Comparison of ENCODE assay signal across 10 cellular contexts in genomic region chrX:19373034-19373891, GRCh38. TPM values are rescaled to one million over a fixed set of nuclear protein-coding genes. Genes with fewer than 3 reads are reported as not detected.
DNase-seq lines count a peak whose midpoint lies in the region; ATAC-seq and TF ChIP-seq lines count a peak whose summit lies in the region.
"Had no signal": no experiment of that assay in that cellular context is flagged by ENCODE, and none has a peak within 500 bp of the region (broad histone marks: within the 10 kb centered on the region; RNA-seq: fewer than 3 reads in every experiment).

No MANE protein-coding gene starts in this region.

- no peak overlapping the region for H3K27ac Mint-ChIP-seq in CD8-positive, alpha-beta T cell

- no peaks in the 10 kb centered on the region for H3K9me3 Mint-ChIP-seq in CD8-positive, alpha-beta T cell

- H2BK5ac ChIP-seq in neuronal stem cell (ENCODE audit: low read length), result no peak overlapping the region

- no peak overlapping the region for H4K8ac ChIP-seq in neuronal stem cell (ENCODE audit: low read depth, low read length)

- H3K36me3 ChIP-seq in CD8-positive, alpha-beta T cell (ENCODE audit: insufficient read depth, low read length), result no peaks in the 10 kb centered on the region
- H3K36me3 ChIP-seq in ectodermal cell (ENCODE audit: control insufficient read depth, insufficient read depth, low read length), result no peaks in the 10 kb centered on the region
- no peaks in the 10 kb centered on the region for H3K36me3 ChIP-seq in neuronal stem cell (replicated peaks in 1 of 2; ENCODE audit: control insufficient read depth in 2 of 2, insufficient read depth in 2 of 2, low read length in 2 of 2)

- H3K9ac ChIP-seq in neuronal stem cell (ENCODE audit: low read depth, low read length, poor library complexity), result no peak overlapping the region

- H2BK12ac ChIP-seq in neuronal stem cell (ENCODE audit: low read length), result no peak overlapping the region

- peak overlapping the region; percentile 83 for H3K4me2 ChIP-seq in neuronal stem cell (ENCODE audit: insufficient read depth, low read length, poor library complexity, severe bottlenecking)

- H4K91ac ChIP-seq in neuronal stem cell (ENCODE audit: low read depth, low read length, poor library complexity), result no peak overlapping the region

- H3K9me3 ChIP-seq in CD8-positive, alpha-beta T cell (ENCODE audit: low read length), result no peaks in the 10 kb centered on the region
- H3K9me3 ChIP-seq in ectodermal cell (ENCODE audit: control insufficient read depth, low read length) (no peaks in the 10 kb centered on the region), neuronal stem cell (replicated peaks in 1 of 2; ENCODE audit: control insufficient read depth in 2 of 2, insufficient read depth in 1 of 2, low read depth in 1 of 2, low read length in 2 of 2) (no peaks in the 10 kb centered on the region)
- H3K9me3 ChIP-seq: mucosa of descending colon had no signal

- H3K4ac ChIP-seq in neuronal stem cell (ENCODE audit: low read length), result no peak overlapping the region

- TF ChIP-seq CTCF in CD8-positive, alpha-beta T cell (IDR thresholded peaks at IDR 0.05), result no peak

- CTCF ChIA-PET in CD8-positive, alpha-beta T cell (lab: Charles Lee), result interaction anchor here (1.5 to 3.2 kb wide), 2 partner anchors 10 to 693 kb away, joined by 8 to 14 read pairs; no protein-coding TSS in a partner anchor

- H3K4me1 Mint-ChIP-seq in CD8-positive, alpha-beta T cell (ENCODE audit: low read depth), result peaks cover 5% of the 10 kb centered on the region

- DNase-seq in CD8-positive, alpha-beta T cell, result no peak
- DNase-seq in NCI-H69 (lab: John Stamatoyannopoulos, UW) (peak; percentile 59), neuronal stem cell (ENCODE audit: low spot score) (no peak), HCEC 1CT (no peak)
- DNase-seq in effector CD4-positive, alpha-beta T cell, result no peak
- DNase-seq: stimulated activated naive CD4-positive, alpha-beta T cell treated with Interleukin-2 at 50 U/mL for 16 hours had no signal

- H2AFZ ChIP-seq in neuronal stem cell (ENCODE audit: low read length), result peak overlapping the region; percentile 81

- H2BK120ac ChIP-seq in neuronal stem cell (ENCODE audit: low read depth, low read length), result no peak overlapping the region

- intact Hi-C loops in CD8-positive, alpha-beta T cell (cut with DNase I, micrococcal nuclease), result loop anchor here (2.0 to 10.0 kb wide), 5 partner anchors 159 to 762 kb away; partner anchors contain the start of gene SH3KBP1 (in 1 of the 2)

- H3K4me3 Mint-ChIP-seq in CD8-positive, alpha-beta T cell, result peak overlapping the region; percentile 90

- H3K4me1 ChIP-seq in CD8-positive, alpha-beta T cell (ENCODE audit: insufficient read depth, low read length), result no peaks in the 10 kb centered on the region
- H3K4me1 ChIP-seq in ectodermal cell (ENCODE audit: control insufficient read depth, insufficient read depth, low read length) (no peaks in the 10 kb centered on the region), neuronal stem cell (ENCODE audit: control insufficient read depth in 2 of 2, insufficient read depth in 1 of 2, low read depth in 1 of 2, low read length in 2 of 2) (peaks cover 0 to 1% of the 10 kb centered on the region in 2 donors)

- no peaks in the 10 kb centered on the region for H3K27me3 Mint-ChIP-seq in CD8-positive, alpha-beta T cell (ENCODE audit: low read depth)

- H3K23ac ChIP-seq in neuronal stem cell (ENCODE audit: low read depth, low read length, poor library complexity), result no peak overlapping the region

- H3K18ac ChIP-seq in neuronal stem cell (ENCODE audit: low read length), result peak overlapping the region; percentile 80

- H2BK15ac ChIP-seq in neuronal stem cell (ENCODE audit: low read length), result no peak overlapping the region

- ATAC-seq in CD8-positive, alpha-beta T cell, result no peak
- ATAC-seq in GM19035 (IDR thresholded peaks at IDR 0.05; ENCODE audit: unreplicated experiment) (no peak), GM18870 (IDR thresholded peaks at IDR 0.05; ENCODE audit: unreplicated experiment) (no peak)

- no peaks in the 10 kb centered on the region for H3K79me1 ChIP-seq in neuronal stem cell (ENCODE audit: low read depth, low read length)

- no peaks in the 10 kb centered on the region for H3K36me3 Mint-ChIP-seq in CD8-positive, alpha-beta T cell

- 6 to 11% methylated on average over 25 of the region's 25 CpGs for WGBS in ectodermal cell, 2 experiments
- no CpG with 5 or more reads among the region's 25 CpGs for WGBS in neuronal stem cell (ENCODE audit: extremely low coverage in 2 of 2, insufficient read length in 2 of 2, insufficient replicate concordance in 1 of 2), 2 donors

- no peak overlapping the region for H3K14ac ChIP-seq in neuronal stem cell (ENCODE audit: low read length)

- no peak overlapping the region for H2AK5ac ChIP-seq in neuronal stem cell (ENCODE audit: low read depth, low read length)

- H3K27me3 ChIP-seq in CD8-positive, alpha-beta T cell (ENCODE audit: insufficient read depth, low read length), result no peaks in the 10 kb centered on the region
- peaks cover 13% of the 10 kb centered on the region for H3K27me3 ChIP-seq in ectodermal cell (ENCODE audit: control insufficient read depth, insufficient read depth, low read length, poor library complexity, severe bottlenecking)
- peaks cover 0 to 24% (median 0%) of the 10 kb centered on the region in 3 experiments for H3K27me3 ChIP-seq in neuronal stem cell (ENCODE audit: control insufficient read depth in 3 of 3, insufficient read depth in 3 of 3, low read depth in 1 of 3, low read length in 3 of 3)

- H3K4me3 ChIP-seq in CD8-positive, alpha-beta T cell (ENCODE audit: low read depth, low read length), result peak overlapping the region; percentile 22
- H3K4me3 ChIP-seq in ectodermal cell (ENCODE audit: insufficient read depth, low read depth, low read length) (peak overlapping the region; percentile 33), neuronal stem cell (ENCODE audit: low read length in 2 of 2) (peak overlapping the region; percentile 36 to 69)
- H3K4me3 ChIP-seq: mucosa of descending colon had no signal

- POLR2A ChIA-PET in CD8-positive, alpha-beta T cell (lab: Charles Lee), result no interaction called here

- no peak overlapping the region for H3K27ac ChIP-seq in CD8-positive, alpha-beta T cell (ENCODE audit: low read depth, low read length)
- H3K27ac ChIP-seq in ectodermal cell (ENCODE audit: insufficient read depth, low read depth, low read length, poor library complexity, severe bottlenecking), result no peak overlapping the region
- H3K27ac ChIP-seq in neuronal stem cell (replicated peaks; ENCODE audit: low read length), result no peak overlapping the region

RNA-seq across cellular contexts. Expression of gene PDHA1, which starts 29.5 kb away (rescaled TPM):
- total RNA-seq in CD8-positive, alpha-beta T cell, result 100 to 1,000 TPM; 107 to 115 TPM
- 205 TPM for polyA plus RNA-seq in ectodermal cell (2013, experiment 1 of 4)
- 171 TPM for polyA plus RNA-seq in ectodermal cell (2013, experiment 2 of 4)
- 112 TPM for polyA plus RNA-seq in ectodermal cell (2013, experiment 3 of 4)
- 144 TPM for polyA plus RNA-seq in ectodermal cell (2013, experiment 4 of 4)
- 68.8 TPM for polyA plus RNA-seq in neuronal stem cell (2013, experiment 1 of 2)
- 62.3 TPM for polyA plus RNA-seq in neuronal stem cell (2013, experiment 2 of 2)
